In the genomic region with DNA sequence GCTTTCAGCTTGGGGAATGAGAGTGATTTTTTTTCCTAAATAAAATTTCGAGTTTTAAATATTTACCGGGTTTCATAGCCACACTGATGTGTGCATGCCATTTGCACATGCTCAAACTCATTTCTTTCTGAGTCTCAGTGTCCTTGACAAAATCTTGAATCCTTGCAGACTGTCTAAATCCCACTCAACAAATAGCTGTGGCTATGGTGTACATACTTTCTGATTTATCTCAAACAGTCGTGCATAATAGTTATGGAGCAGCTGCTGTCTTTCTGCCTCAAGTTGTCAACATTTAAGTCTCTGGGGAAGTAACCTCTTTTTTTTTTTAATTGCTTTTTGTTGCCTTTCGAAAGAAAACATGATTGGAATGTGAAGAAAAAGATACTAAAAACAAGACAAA, we compare ENCODE assay signal across 1 cellular context.
TF ChIP-seq lines count a peak whose summit lies in the region.

No MANE protein-coding gene starts in this region.

TF ChIP-seq in IMR-90, 13 proteins besides CTCF, POLR2A, EP300 and RAD21 (continued from another document):
- TF ChIP-seq, protein P1, sequence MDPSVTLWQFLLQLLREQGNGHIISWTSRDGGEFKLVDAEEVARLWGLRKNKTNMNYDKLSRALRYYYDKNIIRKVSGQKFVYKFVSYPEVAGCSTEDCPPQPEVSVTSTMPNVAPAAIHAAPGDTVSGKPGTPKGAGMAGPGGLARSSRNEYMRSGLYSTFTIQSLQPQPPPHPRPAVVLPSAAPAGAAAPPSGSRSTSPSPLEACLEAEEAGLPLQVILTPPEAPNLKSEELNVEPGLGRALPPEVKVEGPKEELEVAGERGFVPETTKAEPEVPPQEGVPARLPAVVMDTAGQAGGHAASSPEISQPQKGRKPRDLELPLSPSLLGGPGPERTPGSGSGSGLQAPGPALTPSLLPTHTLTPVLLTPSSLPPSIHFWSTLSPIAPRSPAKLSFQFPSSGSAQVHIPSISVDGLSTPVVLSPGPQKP (IDR thresholded peaks at IDR 0.05; ENCODE audit: borderline replicate concordance, low read depth, low read length): no peak
- TF ChIP-seq MXI1 (IDR thresholded peaks at IDR 0.05; ENCODE audit: borderline replicate concordance, low read depth, low read length) (no peak), SMC3 (IDR thresholded peaks at IDR 0.05; ENCODE audit: low read depth, low read length) (no peak), CHD1 (IDR thresholded peaks at IDR 0.05; ENCODE audit: low read depth, low read length) (no peak), BHLHE40 (IDR thresholded peaks at IDR 0.05; ENCODE audit: low read depth, low read length) (no peak), MAZ (IDR thresholded peaks at IDR 0.05; ENCODE audit: borderline replicate concordance, low read depth, low read length) (no peak), MAFK (IDR thresholded peaks at IDR 0.05; ENCODE audit: low read depth, low read length) (no peak)
